In genomic region chr10:93180402-93181040, GRCh38 we compare ENCODE assay signal across 16 cellular contexts.
DNase-seq lines count a peak whose midpoint lies in the region; ATAC-seq and TF ChIP-seq lines count a peak whose summit lies in the region.
"Had no signal": no experiment of that assay in that cellular context is flagged by ENCODE, and none has a peak within 500 bp of the region (broad histone marks: within the 10 kb centered on the region; RNA-seq: fewer than 3 reads in every experiment).

No MANE protein-coding gene starts in this region.

- POLR2A ChIA-PET in IMR-90 (lab: Charles Lee; ENCODE audit: unreplicated experiment) = no interaction called here
- POLR2A ChIA-PET in activated CD4-positive, alpha-beta memory T cell treated with anti-CD3 and anti-CD28 coated beads, Interleukin-2, amount 10 ng/mL, durations not matched to agents 7 days and 5 days (lab: Charles Lee) = no interaction called here

- H3K4me1 ChIP-seq in IMR-90 (ENCODE audit: control insufficient read depth, insufficient read depth, low read length) (no peaks in the 10 kb centered on the region), fibroblast of lung (ENCODE audit: control insufficient read depth, extremely low read depth, insufficient read depth, low read length) (no peaks in the 10 kb centered on the region), right lobe of liver (peaks cover 0 to 53% (median 6%) of the 10 kb centered on the region in 4 donors), thoracic aorta (ENCODE audit: control insufficient read depth in 1 of 2, low read depth in 2 of 2) (peaks cover 4 to 5% of the 10 kb centered on the region in 2 donors), SJCRH30 (no peaks in the 10 kb centered on the region)
- H3K4me1 ChIP-seq: tibial nerve had no signal

- no peak overlapping the region for H3K18ac ChIP-seq in IMR-90 (ENCODE audit: low read depth, low read length)

- DNase-seq in IMR-90 (peak; percentile 7), fibroblast of lung (ENCODE audit: low read depth in 2 of 2) (peak; percentile 39 to 49), right lobe of liver (no peak), thoracic aorta (ENCODE audit: low spot score) (peak; percentile 5), Kasumi-1 (lab: John Stamatoyannopoulos, UW) (no peak), SJCRH30 (no peak), NCI-H748 (lab: John Stamatoyannopoulos, UW; ENCODE audit: unreplicated experiment) (no peak)
- DNase-seq in activated CD4-positive, alpha-beta memory T cell treated with anti-CD3 and anti-CD28 coated beads, Interleukin-2, amount 10 ng/mL, durations not matched to agents 7 days and 5 days = no peak
- DNase-seq: activated naive CD4-positive, alpha-beta T cell; Caco-2; natural killer cell; NCI-H1694; NCI-H748 treated with DMSO at 0.1 percent for 48 hours had no signal

- no TSS peak for BruUV-seq in IMR-90 (replicated peaks; lab: Mats Ljungman, UMichigan)

- H4K20me1 ChIP-seq in IMR-90 (ENCODE audit: insufficient read depth, low read length) (no peaks in the 10 kb centered on the region), fibroblast of lung (ENCODE audit: control insufficient read depth, extremely low read depth, insufficient read depth, low read length) (no peaks in the 10 kb centered on the region)

- CTCF ChIA-PET in IMR-90 (lab: Yijun Ruan, JAX) = interaction anchor here (0.6 kb wide), 1 partner anchor 18 kb away, joined by 4 read pairs; no protein-coding TSS in a partner anchor
- CTCF ChIA-PET in activated CD4-positive, alpha-beta memory T cell treated with anti-CD3 and anti-CD28 coated beads, Interleukin-2, amount 10 ng/mL, durations not matched to agents 7 days and 5 days (lab: Charles Lee) = no interaction called here

- H3K36me3 Mint-ChIP-seq in activated CD4-positive, alpha-beta memory T cell treated with anti-CD3 and anti-CD28 coated beads, Interleukin-2, amount 10 ng/mL, durations not matched to agents 7 days and 5 days (ENCODE audit: low read depth) = no peaks in the 10 kb centered on the region
- H3K36me3 Mint-ChIP-seq: natural killer cell had no signal

- dilution Hi-C loops in IMR-90 (cut with HindIII; ENCODE audit: low sequenced_read_pairs, unreplicated experiment) = no loop called here

- H3K56ac ChIP-seq in IMR-90 (ENCODE audit: extremely low read depth, insufficient read depth, low read length) = no peak overlapping the region

- no peak overlapping the region for H3K14ac ChIP-seq in IMR-90 (replicated peaks; ENCODE audit: low read depth, low read length)

- H3K4me1 Mint-ChIP-seq in activated CD4-positive, alpha-beta memory T cell treated with anti-CD3 and anti-CD28 coated beads, Interleukin-2, amount 10 ng/mL, durations not matched to agents 7 days and 5 days = no peaks in the 10 kb centered on the region
- H3K4me1 Mint-ChIP-seq: natural killer cell had no signal

- H3K79me2 ChIP-seq in fibroblast of lung (ENCODE audit: control insufficient read depth, insufficient read depth, low read length) = no peaks in the 10 kb centered on the region

- no peak overlapping the region for H4K8ac ChIP-seq in IMR-90 (ENCODE audit: low read depth in 2 of 2, low read length in 2 of 2)

- H3K9ac ChIP-seq in IMR-90 (ENCODE audit: low read depth, low read length) = no peak overlapping the region
- no peak overlapping the region for H3K9ac ChIP-seq in fibroblast of lung (ENCODE audit: insufficient read depth, low read length)
- H3K9ac ChIP-seq: KMS-11 had no signal

- no peak overlapping the region for H3K23ac ChIP-seq in IMR-90 (ENCODE audit: low read depth, low read length)

- TF ChIP-seq POLR2A in IMR-90 (IDR thresholded peaks at IDR 0.05; ENCODE audit: low read depth, low read length) = no peak
- TF ChIP-seq POLR2A in right lobe of liver (IDR thresholded peaks at IDR 0.05) = no peak

- no peak overlapping the region for H2AK5ac ChIP-seq in IMR-90 (ENCODE audit: low read depth, low read length)

- H3K27ac Mint-ChIP-seq in activated CD4-positive, alpha-beta memory T cell treated with anti-CD3 and anti-CD28 coated beads, Interleukin-2, amount 10 ng/mL, durations not matched to agents 7 days and 5 days = no peak overlapping the region
- H3K27ac Mint-ChIP-seq: natural killer cell had no signal

- 49% methylated on average over 6 of the region's 16 CpGs; no CpG with 5 or more reads in 1 of the 2 experiments for WGBS in IMR-90 (ENCODE audit: extremely low coverage in 2 of 2, insufficient read length in 1 of 2), 2 experiments
- 55% methylated on average over 5 of the region's 16 CpGs for whole genome bisulfite sequencing in right lobe of liver (ENCODE audit: insufficient coverage, low coverage, low lambda C conversion rate, missing lambda C conversion rate)

- peak overlapping the region; percentile 26 for H2AFZ ChIP-seq in IMR-90 (replicated peaks; ENCODE audit: low read length, poor library complexity)
- H2AFZ ChIP-seq in fibroblast of lung (ENCODE audit: low read length) = peak overlapping the region; percentile 0

- H2BK120ac ChIP-seq in IMR-90 (ENCODE audit: low read depth, low read length) = no peak overlapping the region

- intact Hi-C loops in IMR-90 (cut with micrococcal nuclease) (no loop called here), right lobe of liver (cut with DNase I) (no loop called here)

- no peaks in the 10 kb centered on the region for H3K9me1 ChIP-seq in IMR-90 (ENCODE audit: insufficient read depth, low read length)

- TF ChIP-seq CTCF in IMR-90 (conservative IDR thresholded peaks at IDR 0.05; ENCODE audit: low read depth, low read length) = no peak
- TF ChIP-seq CTCF in fibroblast of lung (conservative IDR thresholded peaks at IDR 0.05 in 1 of 2, IDR thresholded peaks at IDR 0.05 in 1 of 2; ENCODE audit: low read depth in 1 of 2, low read length in 2 of 2) = no peak
- TF ChIP-seq CTCF in right lobe of liver (IDR thresholded peaks at IDR 0.05) = no peak
- TF ChIP-seq CTCF in thoracic aorta (IDR thresholded peaks at IDR 0.05) = no peak

- H2BK15ac ChIP-seq in IMR-90 (ENCODE audit: low read depth, low read length) = no peak overlapping the region

- no peak for TF ChIP-seq RAD21 in IMR-90 (IDR thresholded peaks at IDR 0.05; ENCODE audit: low read length)

- H3K4me3 ChIP-seq in IMR-90 (ENCODE audit: insufficient read depth, low read depth, low read length) (no peak overlapping the region), fibroblast of lung (replicated peaks in 1 of 4; ENCODE audit: control extremely low read depth in 1 of 4, insufficient read depth in 1 of 4, low read depth in 3 of 4, low read length in 4 of 4) (no peak overlapping the region), right lobe of liver (no peak overlapping the region), thoracic aorta (peak overlapping the region; percentile 51), SJCRH30 (no peak overlapping the region)
- H3K4me3 ChIP-seq: tibial nerve had no signal

- H3K27ac ChIP-seq in IMR-90 (ENCODE audit: insufficient read depth, low read length) (no peak overlapping the region), fibroblast of lung (ENCODE audit: insufficient read depth, low read length) (no peak overlapping the region), right lobe of liver (peak overlapping the region in 2 of 3 donors; percentile 17 to 76), thoracic aorta (peak overlapping the region; percentile 26 to 61), SJCRH30 (no peak overlapping the region)
- H3K27ac ChIP-seq: KMS-11, RWPE1, tibial nerve had no signal

- no peak overlapping the region for H2BK20ac ChIP-seq in IMR-90 (ENCODE audit: low read depth, low read length)

- no peaks in the 10 kb centered on the region for H3K36me3 ChIP-seq in IMR-90 (ENCODE audit: control insufficient read depth, insufficient read depth, low read length)
- H3K36me3 ChIP-seq in fibroblast of lung (ENCODE audit: control insufficient read depth, insufficient read depth, low read length) = no peaks in the 10 kb centered on the region
- no peaks in the 10 kb centered on the region for H3K36me3 ChIP-seq in right lobe of liver
- H3K36me3 ChIP-seq in thoracic aorta = no peaks in the 10 kb centered on the region
- H3K36me3 ChIP-seq in SJCRH30 = no peaks in the 10 kb centered on the region
- H3K36me3 ChIP-seq: tibial nerve had no signal

- no peaks in the 10 kb centered on the region for H3K79me1 ChIP-seq in IMR-90 (ENCODE audit: low read depth in 1 of 2, low read length in 2 of 2)

- H3K27me3 ChIP-seq in IMR-90 (ENCODE audit: control insufficient read depth, insufficient read depth, low read length) (peaks cover 11% of the 10 kb centered on the region), fibroblast of lung (ENCODE audit: control insufficient read depth, insufficient read depth, low read length) (no peaks in the 10 kb centered on the region), right lobe of liver (no peaks in the 10 kb centered on the region), thoracic aorta (replicated peaks; ENCODE audit: insufficient read depth) (no peaks in the 10 kb centered on the region), SJCRH30 (no peaks in the 10 kb centered on the region)
- H3K27me3 ChIP-seq: tibial nerve had no signal

- peaks cover 10% of the 10 kb centered on the region for H3K27me3 Mint-ChIP-seq in activated CD4-positive, alpha-beta memory T cell treated with anti-CD3 and anti-CD28 coated beads, Interleukin-2, amount 10 ng/mL, durations not matched to agents 7 days and 5 days

- H3K4me2 ChIP-seq in IMR-90 (ENCODE audit: low read depth, low read length) = no peak overlapping the region
- H3K4me2 ChIP-seq in fibroblast of lung (ENCODE audit: extremely low read depth, insufficient read depth, low read length) = no peak overlapping the region
- H3K4me2 ChIP-seq: KMS-11 had no signal

- H3K9me3 ChIP-seq in IMR-90 (ENCODE audit: control insufficient read depth, insufficient read depth, low read length) (no peaks in the 10 kb centered on the region), fibroblast of lung (ENCODE audit: control insufficient read depth, insufficient read depth, low read depth, low read length) (no peaks in the 10 kb centered on the region), right lobe of liver (no peaks in the 10 kb centered on the region), thoracic aorta (no peaks in the 10 kb centered on the region), SJCRH30 (replicated peaks) (no peaks in the 10 kb centered on the region)
- H3K9me3 ChIP-seq: Caco-2, tibial nerve had no signal

- ATAC-seq in IMR-90 (ENCODE audit: low read depth) (no peak), right lobe of liver (peak in 1 of 4 donors; percentile 17), thoracic aorta (ENCODE audit: insufficient number of reproducible peaks, low FRiP score, low read depth) (peak; percentile 84)
- ATAC-seq: natural killer cell had no signal

- no peak overlapping the region for H2BK5ac ChIP-seq in IMR-90 (ENCODE audit: low read depth, low read length, poor library complexity, severe bottlenecking)

- H4K91ac ChIP-seq in IMR-90 (ENCODE audit: insufficient read depth, low read depth, low read length) = no peak overlapping the region

- H4K5ac ChIP-seq in IMR-90 (ENCODE audit: low read depth, low read length) = no peak overlapping the region

- no peak overlapping the region for H3K4ac ChIP-seq in IMR-90 (ENCODE audit: low read depth, low read length)

- no peak overlapping the region for H3K4me3 Mint-ChIP-seq in activated CD4-positive, alpha-beta memory T cell treated with anti-CD3 and anti-CD28 coated beads, Interleukin-2, amount 10 ng/mL, durations not matched to agents 7 days and 5 days
- H3K4me3 Mint-ChIP-seq: natural killer cell had no signal

- no peaks in the 10 kb centered on the region for H3K9me3 Mint-ChIP-seq in activated CD4-positive, alpha-beta memory T cell treated with anti-CD3 and anti-CD28 coated beads, Interleukin-2, amount 10 ng/mL, durations not matched to agents 7 days and 5 days
- H3K9me3 Mint-ChIP-seq: natural killer cell had no signal

- in situ Hi-C loops in IMR-90 (cut with MboI; ENCODE audit: low sequenced_read_pairs) = no loop called here

- H2AK9ac ChIP-seq in IMR-90 (replicated peaks; ENCODE audit: low read depth, low read length, poor library complexity) = no peak overlapping the region

Comparison
In these comparisons a context has a peak if more than half of its experiments do, and no peak if none do; other contexts are left out.
1. DNase-seq: peak in IMR-90 (single experiment), fibroblast of lung (2 of 2) and thoracic aorta (single experiment); none in right lobe of liver (0 of 3), Kasumi-1 (0 of 2), SJCRH30 (0 of 2), activated CD4-positive, alpha-beta memory T cell treated with anti-CD3 and anti-CD28 coated beads, Interleukin-2, amount 10 ng/mL, durations not matched to agents 7 days and 5 days (single experiment) and NCI-H748 (single experiment).
2. H3K27ac ChIP-seq: peak in right lobe of liver (2 of 3) and thoracic aorta (2 of 2); none in IMR-90 (single experiment), fibroblast of lung (single experiment) and SJCRH30 (single experiment).